ENCODE assay signal across 8 cellular contexts in the genomic region with DNA sequence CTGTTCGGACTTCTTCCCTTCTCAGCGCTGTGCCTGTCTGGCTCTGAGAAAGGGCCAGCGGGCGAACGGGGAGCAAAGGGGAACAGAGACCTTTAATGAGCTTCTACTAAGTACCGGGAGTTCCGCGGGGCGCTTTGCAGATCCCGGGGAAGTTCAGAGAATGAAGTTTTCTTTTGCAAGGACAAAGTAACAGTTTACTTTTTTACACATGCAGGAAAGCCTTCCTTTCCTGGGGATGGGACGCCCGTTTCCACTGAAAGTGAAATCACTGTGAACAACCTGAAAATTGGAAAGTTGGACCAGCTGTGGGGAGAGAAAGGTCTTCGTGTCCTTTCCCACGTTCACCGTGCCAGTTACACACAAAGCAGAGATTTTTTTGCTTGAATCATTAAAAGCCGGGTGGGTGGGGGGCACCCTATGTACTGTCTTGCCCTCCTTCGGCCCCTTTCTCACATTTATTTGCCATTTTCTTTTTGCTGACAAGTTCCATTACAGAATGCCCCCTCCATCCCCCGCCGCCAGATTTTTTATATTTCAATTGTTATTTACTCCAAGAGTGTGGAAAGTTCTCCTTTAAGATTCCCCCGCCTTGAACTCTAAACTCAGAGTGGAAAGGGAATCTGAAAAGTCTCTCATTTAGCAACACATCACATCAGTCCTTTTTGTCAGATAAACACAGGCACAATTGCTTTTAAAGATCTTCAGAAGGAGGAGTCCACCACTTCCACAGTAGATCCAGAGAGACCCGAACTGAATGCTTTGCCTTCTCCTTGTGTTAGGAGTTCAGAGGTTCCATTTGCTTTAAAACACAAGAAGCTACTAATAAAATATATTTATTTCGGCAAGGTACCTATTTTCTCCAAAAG. TPM values are rescaled to one million over a fixed set of nuclear protein-coding genes. Genes with fewer than 3 reads are reported as not detected.
DNase-seq lines count a peak whose midpoint lies in the region; ATAC-seq and TF ChIP-seq lines count a peak whose summit lies in the region.

No MANE protein-coding gene starts in this region.

- H3K36me3 ChIP-seq in Karpas-422 (ENCODE audit: insufficient read depth, low read length) = no peaks in the 10 kb centered on the region
- H3K36me3 ChIP-seq in lower lobe of right lung = no peaks in the 10 kb centered on the region
- no peaks in the 10 kb centered on the region for H3K36me3 ChIP-seq in upper lobe of left lung

- no peaks in the 10 kb centered on the region for H3K9me3 Mint-ChIP-seq in T-helper 1 cell treated with Interleukin-12 subunit alpha and Interleukin-12 subunit beta and Interleukin-4 antibody, amounts not matched to agents 30 μg/mL and 1 μg/mL, for 36 hours

- H3K4me2 ChIP-seq in Karpas-422 (ENCODE audit: low read depth, low read length, poor library complexity, severe bottlenecking) = peak overlapping the region; percentile 91

- no peaks in the 10 kb centered on the region for H3K9me2 ChIP-seq in Karpas-422 (replicated peaks; ENCODE audit: insufficient read depth, low read length)

- no peaks in the 10 kb centered on the region for H3K9me3 ChIP-seq in Karpas-422 (ENCODE audit: low read length)
- H3K9me3 ChIP-seq in lower lobe of right lung = no peaks in the 10 kb centered on the region
- no peaks in the 10 kb centered on the region for H3K9me3 ChIP-seq in upper lobe of left lung

- H2AFZ ChIP-seq in Karpas-422 (ENCODE audit: low read length) = peak overlapping the region; percentile 85; the same call in 1 of the 2 replicates

- TF ChIP-seq CTCF in cardiac fibroblast (IDR thresholded peaks at IDR 0.05; ENCODE audit: low read depth, low read length) = no peak
- TF ChIP-seq CTCF in lower lobe of right lung (IDR thresholded peaks at IDR 0.05) = no peak
- TF ChIP-seq CTCF in upper lobe of left lung (IDR thresholded peaks at IDR 0.05) = no peak

- no peak for TF ChIP-seq POLR2A in upper lobe of left lung (IDR thresholded peaks at IDR 0.05)

- H3K4me3 ChIP-seq in Karpas-422 (ENCODE audit: low read length) = peak overlapping the region; percentile 67
- peak overlapping the region; percentile 52 to 59 for H3K4me3 ChIP-seq in cardiac fibroblast (replicated peaks in 1 of 2; ENCODE audit: low read depth in 2 of 2, low read length in 2 of 2)
- peak overlapping the region; percentile 63 for H3K4me3 ChIP-seq in lower lobe of right lung
- peak overlapping the region; percentile 1 to 71 (median 56) for H3K4me3 ChIP-seq in upper lobe of left lung

- peaks cover 11% of the 10 kb centered on the region for H3K4me1 Mint-ChIP-seq in T-helper 1 cell treated with Interleukin-12 subunit alpha and Interleukin-12 subunit beta and Interleukin-4 antibody, amounts not matched to agents 30 μg/mL and 1 μg/mL, for 36 hours (ENCODE audit: low read depth)

- H3K4me1 ChIP-seq in Karpas-422 (ENCODE audit: low read length) (peaks cover 18% of the 10 kb centered on the region), lower lobe of right lung (peaks cover 15% of the 10 kb centered on the region), upper lobe of left lung (peaks cover 0 to 20% (median 9%) of the 10 kb centered on the region in 4 donors)

- TF ChIP-seq EP300 in upper lobe of left lung (IDR thresholded peaks at IDR 0.05) = no peak

- 11 to 12% methylated on average over 22 of the region's 22 CpGs for WGBS in upper lobe of left lung, 2 donors

- ATAC-seq in lower lobe of right lung = peak in 1 of 2 donors; percentile 43
- no peak for ATAC-seq in upper lobe of left lung (ENCODE audit: low FRiP score in 2 of 2)
- ATAC-seq in GM21737 (IDR thresholded peaks at IDR 0.05; ENCODE audit: unreplicated experiment) = no peak
- no peak for ATAC-seq in GM21423 (IDR thresholded peaks at IDR 0.05; ENCODE audit: unreplicated experiment)

- H3K79me2 ChIP-seq in Karpas-422 (ENCODE audit: low read length) = no peaks in the 10 kb centered on the region

- no peak overlapping the region for H3K27ac Mint-ChIP-seq in T-helper 1 cell treated with Interleukin-12 subunit alpha and Interleukin-12 subunit beta and Interleukin-4 antibody, amounts not matched to agents 30 μg/mL and 1 μg/mL, for 36 hours

- H3K27me3 Mint-ChIP-seq in T-helper 1 cell treated with Interleukin-12 subunit alpha and Interleukin-12 subunit beta and Interleukin-4 antibody, amounts not matched to agents 30 μg/mL and 1 μg/mL, for 36 hours (ENCODE audit: low read depth) = peaks cover 70% of the 10 kb centered on the region

- H3K27ac ChIP-seq in Karpas-422 (ENCODE audit: low read length) (no peak overlapping the region), lower lobe of right lung (peak overlapping the region; percentile 89), upper lobe of left lung (peak overlapping the region; percentile 71 to 90 (median 80))

- no peaks in the 10 kb centered on the region for H3K36me3 Mint-ChIP-seq in T-helper 1 cell treated with Interleukin-12 subunit alpha and Interleukin-12 subunit beta and Interleukin-4 antibody, amounts not matched to agents 30 μg/mL and 1 μg/mL, for 36 hours (ENCODE audit: low read depth)

- intact Hi-C loops in lower lobe of right lung (cut with DNase I) = no loop called here

- H3K27me3 ChIP-seq in Karpas-422 (ENCODE audit: low read length) (no peaks in the 10 kb centered on the region), lower lobe of right lung (ENCODE audit: low read depth) (no peaks in the 10 kb centered on the region), upper lobe of left lung (peaks cover 0 to 7% (median 0%) of the 10 kb centered on the region in 4 donors)

- peak overlapping the region; percentile 77 for H3K4me3 Mint-ChIP-seq in T-helper 1 cell treated with Interleukin-12 subunit alpha and Interleukin-12 subunit beta and Interleukin-4 antibody, amounts not matched to agents 30 μg/mL and 1 μg/mL, for 36 hours

- no peaks in the 10 kb centered on the region for H4K20me1 ChIP-seq in Karpas-422 (ENCODE audit: insufficient read depth, low read depth, low read length)

- DNase-seq in T-helper 1 cell = no peak
- DNase-seq in Karpas-422 = no peak
- DNase-seq in cardiac fibroblast (ENCODE audit: low read depth in 2 of 2) = peak; percentile 60 to 72
- DNase-seq in lower lobe of right lung = peak; percentile 60
- DNase-seq in upper lobe of left lung = no peak

- H3K9ac ChIP-seq in Karpas-422 (ENCODE audit: low read length) = peak overlapping the region; percentile 52

RNA-seq across cellular contexts. Expression of gene FN1, which starts 1.1 kb away (rescaled TPM):
- total RNA-seq in Karpas-422 (2014; rRNA removed; shearing (Covaris generic); ENCODE audit: low replicate concordance) = 0.32 and 0.67 TPM in 2 replicates
- total RNA-seq in lower lobe of right lung = 1,248 TPM
- total RNA-seq in upper lobe of left lung = 1,000 to 10,000 TPM in 4 of 6 donors, 100 to 1,000 TPM in 2; 310 to 1,686 (median 1,133) TPM

Comparison
In these comparisons a context has a peak if more than half of its experiments do, and no peak if none do; other contexts are left out.
1. DNase-seq: peak in cardiac fibroblast (2 of 2) and lower lobe of right lung (single experiment); none in T-helper 1 cell (0 of 5), Karpas-422 (single experiment) and upper lobe of left lung (0 of 2).
2. RNA of gene FN1, which starts 1.1 kb away (total RNA-seq): 1,248 TPM in lower lobe of right lung (single experiment) and 310 to 1,686 TPM in upper lobe of left lung; 0.32 to 0.67 TPM in Karpas-422; every median in the first group is over 100 times any median in the second.
3. Peak in every context shown above with its lines, with median percentiles within 50 percentile points of each other: H3K4me3 ChIP-seq.